ENCODE assay signal across 26 cellular contexts in genomic region chr15:46701347-46701746, GRCh38.
"Had no signal": no experiment of that assay in that cellular context is flagged by ENCODE, and none has a peak within 500 bp of the region (broad histone marks: within the 10 kb centered on the region; RNA-seq: fewer than 3 reads in every experiment).

No MANE protein-coding gene starts in this region.

- DNase-seq: colonic mucosa; cortex of kidney; effector CD8-positive, alpha-beta T cell; effector memory CD8-positive, alpha-beta T cell; endodermal cell; erythroblast; esophagus squamous epithelium; foreskin fibroblast; gastrocnemius medialis; glutamatergic neuron; heart right ventricle; hippocampal formation; left cardiac atrium; left lung; left ventricle myocardium superior; lower lobe of right lung; mesenchymal stem cell; mucosa of descending colon; naive B cell had no signal

- H3K27me3 Mint-ChIP-seq: dendritic cell treated with granulocyte-macrophage colony-stimulating factor and Interleukin-4, amounts not matched to agents 40 ng/mL and 50 ng/mL, for 4 days; effector memory CD8-positive, alpha-beta T cell; naive B cell had no signal

- H3K36me3 ChIP-seq: colonic mucosa, esophagus squamous epithelium, gastrocnemius medialis, heart right ventricle, left lung, lower lobe of right lung had no signal

- H3K27ac Mint-ChIP-seq: dendritic cell treated with granulocyte-macrophage colony-stimulating factor and Interleukin-4, amounts not matched to agents 40 ng/mL and 50 ng/mL, for 4 days; effector memory CD8-positive, alpha-beta T cell; endodermal cell; mesothelial cell of epicardium; naive B cell had no signal

- ATAC-seq: effector memory CD8-positive, alpha-beta T cell; esophagus mucosa; gastrocnemius medialis; heart right ventricle; left cardiac atrium; left lung; left ventricle myocardium superior; lower lobe of right lung; mucosa of descending colon had no signal

- H3K27me3 ChIP-seq: colonic mucosa, esophagus squamous epithelium, gastrocnemius medialis, heart right ventricle, left lung had no signal

- H3K4me3 ChIP-seq: colonic mucosa, esophagus squamous epithelium, gastrocnemius medialis, heart right ventricle, left lung, lower lobe of right lung, mucosa of descending colon had no signal

- H3K27ac ChIP-seq: colonic mucosa, epithelial cell of prostate, esophagus squamous epithelium, gastrocnemius medialis, heart right ventricle, left lung, lower lobe of right lung had no signal

- H3K9me3 ChIP-seq: colonic mucosa, gastrocnemius medialis, lower lobe of right lung, mucosa of descending colon had no signal

- FAIRE-seq: endometrium, islet of Langerhans, keratinocyte had no signal

- H3K36me3 Mint-ChIP-seq: mesothelial cell of epicardium, naive B cell had no signal

- H3K9me3 Mint-ChIP-seq: endodermal cell had no signal

- H3K4me3 Mint-ChIP-seq: dendritic cell treated with granulocyte-macrophage colony-stimulating factor and Interleukin-4, amounts not matched to agents 40 ng/mL and 50 ng/mL, for 4 days; effector memory CD8-positive, alpha-beta T cell; endodermal cell; mesothelial cell of epicardium; naive B cell had no signal

- H3K4me1 Mint-ChIP-seq: endodermal cell, naive B cell had no signal

- H3K4me1 ChIP-seq: colonic mucosa, esophagus squamous epithelium, gastrocnemius medialis, heart right ventricle, left lung, lower lobe of right lung had no signal
